10 cellular contexts compared by ENCODE assay signal in the genomic region with DNA sequence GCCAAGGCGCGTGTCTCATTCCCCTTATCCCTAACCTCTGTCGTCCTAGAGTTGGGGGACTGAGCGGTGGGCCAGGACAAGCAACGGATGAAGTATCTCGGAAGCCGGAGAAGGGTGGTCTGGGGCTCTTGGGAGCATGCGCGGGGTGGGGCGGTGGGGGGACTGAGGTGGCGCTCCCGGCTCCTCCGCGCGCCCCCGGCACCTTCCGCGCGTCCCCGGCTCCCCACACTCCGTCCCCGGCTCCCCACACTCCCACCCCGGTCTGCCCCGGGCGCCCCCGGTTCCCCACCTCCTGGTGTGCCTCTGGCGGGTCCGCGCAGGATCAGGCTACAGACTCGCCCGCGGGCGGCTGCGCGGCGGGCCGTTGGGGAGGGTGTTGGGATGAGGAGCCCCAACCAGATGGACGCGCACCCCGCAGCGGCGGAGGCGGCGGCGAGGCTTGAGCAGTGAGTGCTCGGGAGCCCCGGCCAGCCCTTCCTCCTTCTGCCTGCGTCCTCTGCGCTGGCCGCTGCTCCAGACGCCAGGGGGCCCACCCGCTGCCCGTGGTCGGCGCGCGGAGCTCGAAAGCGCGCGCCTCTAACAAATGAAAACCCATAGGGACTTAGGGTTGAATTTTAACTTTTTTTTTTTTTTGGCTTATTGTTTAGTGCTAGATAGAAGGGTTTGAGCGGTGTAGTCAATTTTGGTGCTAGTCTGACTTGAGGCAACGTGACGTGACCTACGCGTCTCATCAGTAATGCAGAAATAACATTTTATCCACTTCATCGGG. TPM values are rescaled to one million over a fixed set of nuclear protein-coding genes. Genes with fewer than 3 reads are reported as not detected.
A peak's percentile ranks its signal among the peaks of the same experiment; 100 is the strongest.
DNase-seq lines count a peak whose midpoint lies in the region; ATAC-seq and TF ChIP-seq lines count a peak whose summit lies in the region.
"Had no signal": no experiment of that assay in that cellular context is flagged by ENCODE, and none has a peak within 500 bp of the region (broad histone marks: within the 10 kb centered on the region; RNA-seq: fewer than 3 reads in every experiment).

No MANE protein-coding gene starts in this region.

- H3K9ac ChIP-seq in iPS-15b (ENCODE audit: low read depth, low read length), result peak overlapping the region; percentile 54

- DNase-seq in Daoy (ENCODE audit: low read depth) (peak; percentile 58), HuH-7.5 (ENCODE audit: low spot score) (peak; percentile 44), ascending aorta (ENCODE audit: low spot score in 2 of 2) (no peak)
- DNase-seq in stimulated activated naive B cell treated with anti-CD40 and anti-IgM and Interleukin-4, amounts not matched to agents 10 μg/mL and 1 μg/mL and 100 μg/mL, for 72 hours, result no peak

- H3K4me1 ChIP-seq in ascending aorta (peaks cover 0 to 4% of the 10 kb centered on the region in 2 donors), iPS-15b (ENCODE audit: control insufficient read depth, insufficient read depth, low read length) (peaks cover 5% of the 10 kb centered on the region)

- H3K27ac ChIP-seq in ascending aorta, result peak overlapping the region; percentile 41 to 74

- H3K27me3 Mint-ChIP-seq in stimulated activated naive B cell treated with anti-CD40 and anti-IgM and Interleukin-4, amounts not matched to agents 10 μg/mL and 1 μg/mL and 100 μg/mL, for 72 hours, result peaks cover 0 to 12% of the 10 kb centered on the region in 2 donors

- peak; percentile 91 to 93 for ATAC-seq in stimulated activated naive B cell treated with anti-CD40 and anti-IgM and Interleukin-4, amounts not matched to agents 10 μg/mL and 1 μg/mL and 100 μg/mL, for 72 hours (replicated peaks)
- ATAC-seq in HG02938 (IDR thresholded peaks at IDR 0.05; ENCODE audit: unreplicated experiment), result no peak
- ATAC-seq in GM21576 (IDR thresholded peaks at IDR 0.05; ENCODE audit: unreplicated experiment), result no peak
- no peak for ATAC-seq in HG03520 (IDR thresholded peaks at IDR 0.05; ENCODE audit: unreplicated experiment)

- peaks cover 5 to 9% of the 10 kb centered on the region in 2 donors for H3K4me1 Mint-ChIP-seq in stimulated activated naive B cell treated with anti-CD40 and anti-IgM and Interleukin-4, amounts not matched to agents 10 μg/mL and 1 μg/mL and 100 μg/mL, for 72 hours

- H3K27me3 ChIP-seq in ascending aorta (no peaks in the 10 kb centered on the region), iPS-15b (ENCODE audit: control insufficient read depth, insufficient read depth, low read length) (peaks cover 27% of the 10 kb centered on the region)

- intact Hi-C loops in ascending aorta (cut with DNase I), result loop anchor here (2.0 kb wide), 1 partner anchor 17 kb away; no protein-coding TSS in a partner anchor

- H3K9me3 ChIP-seq in ascending aorta, result no peaks in the 10 kb centered on the region
- H3K9me3 ChIP-seq in iPS-15b (ENCODE audit: control insufficient read depth, insufficient read depth, low read length), result no peaks in the 10 kb centered on the region

- peak overlapping the region; percentile 53 to 68 for H3K4me3 ChIP-seq in ascending aorta
- H3K4me3 ChIP-seq in iPS-15b (ENCODE audit: low read depth, low read length), result peak overlapping the region; percentile 47

- peak overlapping the region; percentile 80 to 90 for H3K4me3 Mint-ChIP-seq in stimulated activated naive B cell treated with anti-CD40 and anti-IgM and Interleukin-4, amounts not matched to agents 10 μg/mL and 1 μg/mL and 100 μg/mL, for 72 hours

- peaks cover 6 to 7% of the 10 kb centered on the region in 2 donors for H3K9me3 Mint-ChIP-seq in stimulated activated naive B cell treated with anti-CD40 and anti-IgM and Interleukin-4, amounts not matched to agents 10 μg/mL and 1 μg/mL and 100 μg/mL, for 72 hours

- H3K36me3 ChIP-seq in ascending aorta (no peaks in the 10 kb centered on the region), iPS-15b (ENCODE audit: control insufficient read depth, insufficient read depth, low read length) (no peaks in the 10 kb centered on the region)

- H3K36me3 Mint-ChIP-seq in stimulated activated naive B cell treated with anti-CD40 and anti-IgM and Interleukin-4, amounts not matched to agents 10 μg/mL and 1 μg/mL and 100 μg/mL, for 72 hours, result peaks cover 0 to 6% of the 10 kb centered on the region in 2 donors

- H3K27ac Mint-ChIP-seq in stimulated activated naive B cell treated with anti-CD40 and anti-IgM and Interleukin-4, amounts not matched to agents 10 μg/mL and 1 μg/mL and 100 μg/mL, for 72 hours, result peak overlapping the region; percentile 78

- TF ChIP-seq CTCF in ascending aorta (IDR thresholded peaks at IDR 0.05), result peak; percentile 14 to 63 (median 29)

RNA-seq across cellular contexts. Expression of a gene that starts 5.6 kb away (rescaled TPM):
- not detected in 2 replicates for total RNA-seq in Daoy (2014; rRNA removed; shearing (Covaris generic))
- not detected for total RNA-seq in ascending aorta
- total RNA-seq: M059J had no signal

RNA-seq across cellular contexts. Expression of a gene that starts 50.2 kb away (rescaled TPM):
- not detected in 2 replicates for total RNA-seq in Daoy (2014; rRNA removed; shearing (Covaris generic))
- not detected for total RNA-seq in ascending aorta
- total RNA-seq: M059J, renal cortical epithelial cell had no signal

Comparison
In these comparisons a context has a peak if more than half of its experiments do, and no peak if none do; other contexts are left out.
1. DNase-seq: peak in Daoy (single experiment) and HuH-7.5 (single experiment); none in ascending aorta (0 of 2) and stimulated activated naive B cell treated with anti-CD40 and anti-IgM and Interleukin-4, amounts not matched to agents 10 μg/mL and 1 μg/mL and 100 μg/mL, for 72 hours (single experiment).
2. ATAC-seq: peak in stimulated activated naive B cell treated with anti-CD40 and anti-IgM and Interleukin-4, amounts not matched to agents 10 μg/mL and 1 μg/mL and 100 μg/mL, for 72 hours (2 of 2); none in HG02938 (single experiment), GM21576 (single experiment) and HG03520 (single experiment).